Comparison of ENCODE assay signal across 25 cellular contexts in the genomic region with DNA sequence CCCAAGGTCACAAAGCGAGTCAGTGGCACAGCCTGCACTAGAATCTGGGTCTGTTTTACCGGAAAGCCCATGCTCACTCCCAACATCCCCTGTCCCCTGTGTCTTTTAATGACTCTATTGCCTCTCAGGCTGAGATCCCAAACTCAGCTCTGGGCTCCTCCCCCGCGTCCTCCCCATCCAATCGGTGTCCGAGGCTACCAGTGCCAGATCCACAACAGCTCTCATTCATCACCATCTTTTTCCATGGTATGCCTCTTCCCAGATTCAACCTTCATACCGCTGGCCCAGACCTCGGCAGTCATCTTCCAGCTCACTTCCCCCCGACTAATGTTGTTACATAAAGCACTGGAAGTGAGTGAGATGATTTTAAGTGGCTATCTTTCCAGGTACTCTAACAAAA. TPM values are rescaled to one million over a fixed set of nuclear protein-coding genes. Genes with fewer than 3 reads are reported as not detected.
"Had no signal": no experiment of that assay in that cellular context is flagged by ENCODE, and none has a peak within 500 bp of the region (broad histone marks: within the 10 kb centered on the region; RNA-seq: fewer than 3 reads in every experiment).

No MANE protein-coding gene starts in this region.

- H3K36me3 ChIP-seq: ovary, prostate gland, tibial nerve had no signal

- H3K4me1 ChIP-seq: body of pancreas, prostate gland, tibial nerve had no signal

- H3K9me3 Mint-ChIP-seq: activated CD4-positive, alpha-beta memory T cell treated with anti-CD3 and anti-CD28 coated beads, Interleukin-2, amount 10 ng/mL, durations not matched to agents 7 days and 5 days; activated CD4-positive, alpha-beta T cell treated with anti-CD3 and anti-CD28 coated beads, Interleukin-2, amount 10 ng/mL, durations not matched to agents 24 days and 14 days; activated T-helper 1 cell treated with anti-CD3 and anti-CD28 coated beads, Interleukin-12 subunit alpha, Interleukin-12 subunit beta, Interleukin-2, Interleukin-4 antibody, amounts not matched to agents 30 ng/mL and 10 ng/mL and 1 ng/mL, durations not matched to agents 14 hours and 24 hours and 36 hours; stimulated activated effector memory CD8-positive, alpha-beta T cell treated with anti-CD3 and anti-CD28 coated beads, Interleukin-12 subunit alpha, Interleukin-12 subunit beta, amount 100 ng/mL, for 72 hours had no signal

- ATAC-seq: activated CD4-positive, CD25-positive, alpha-beta regulatory T cell treated with anti-CD3 and anti-CD28 coated beads, Interleukin-2, amount 50 U/mL, for 24 hours; activated CD8-positive, alpha-beta memory T cell treated with anti-CD3 and anti-CD28 coated beads, Interleukin-2, amount 10 ng/mL, durations not matched to agents 7 days and 5 days; body of pancreas; natural killer cell; stimulated activated effector memory CD8-positive, alpha-beta T cell treated with anti-CD3 and anti-CD28 coated beads, Interleukin-12 subunit alpha, Interleukin-12 subunit beta, amount 100 ng/mL, for 72 hours; stimulated activated naive CD8-positive, alpha-beta T cell treated with anti-CD3 and anti-CD28 coated beads, Interleukin-15, amount 100 ng/mL, for 72 hours had no signal

- H3K27ac Mint-ChIP-seq: activated CD4-positive, alpha-beta memory T cell treated with anti-CD3 and anti-CD28 coated beads, Interleukin-2, amount 10 ng/mL, durations not matched to agents 7 days and 5 days; activated CD4-positive, alpha-beta T cell treated with anti-CD3 and anti-CD28 coated beads, Interleukin-2, amount 10 ng/mL, durations not matched to agents 24 days and 14 days; activated CD8-positive, alpha-beta memory T cell treated with anti-CD3 and anti-CD28 coated beads, Interleukin-2, amount 10 ng/mL, durations not matched to agents 7 days and 5 days; activated T-helper 1 cell treated with anti-CD3 and anti-CD28 coated beads, Interleukin-12 subunit alpha, Interleukin-12 subunit beta, Interleukin-2, Interleukin-4 antibody, amounts not matched to agents 30 ng/mL and 10 ng/mL and 1 ng/mL, durations not matched to agents 14 hours and 24 hours and 36 hours; natural killer cell; stimulated activated effector memory CD8-positive, alpha-beta T cell treated with anti-CD3 and anti-CD28 coated beads, Interleukin-12 subunit alpha, Interleukin-12 subunit beta, amount 100 ng/mL, for 72 hours; stimulated activated naive CD8-positive, alpha-beta T cell treated with anti-CD3 and anti-CD28 coated beads, Interleukin-15, amount 100 ng/mL, for 72 hours had no signal

- H3K9me3 ChIP-seq: body of pancreas, ovary, prostate gland, tibial nerve had no signal

- H3K4me3 Mint-ChIP-seq: activated CD4-positive, alpha-beta memory T cell treated with anti-CD3 and anti-CD28 coated beads, Interleukin-2, amount 10 ng/mL, durations not matched to agents 7 days and 5 days; activated CD4-positive, alpha-beta T cell treated with anti-CD3 and anti-CD28 coated beads, Interleukin-2, amount 10 ng/mL, durations not matched to agents 24 days and 14 days; activated CD8-positive, alpha-beta memory T cell treated with anti-CD3 and anti-CD28 coated beads, Interleukin-2, amount 10 ng/mL, durations not matched to agents 7 days and 5 days; activated T-helper 1 cell treated with anti-CD3 and anti-CD28 coated beads, Interleukin-12 subunit alpha, Interleukin-12 subunit beta, Interleukin-2, Interleukin-4 antibody, amounts not matched to agents 30 ng/mL and 10 ng/mL and 1 ng/mL, durations not matched to agents 14 hours and 24 hours and 36 hours; natural killer cell; stimulated activated effector memory CD8-positive, alpha-beta T cell treated with anti-CD3 and anti-CD28 coated beads, Interleukin-12 subunit alpha, Interleukin-12 subunit beta, amount 100 ng/mL, for 72 hours; stimulated activated naive CD8-positive, alpha-beta T cell treated with anti-CD3 and anti-CD28 coated beads, Interleukin-15, amount 100 ng/mL, for 72 hours had no signal

- H3K4me3 ChIP-seq: body of pancreas, ovary, prostate gland, tibial nerve had no signal

- H3K27ac ChIP-seq: body of pancreas, ovary, prostate gland, tibial nerve had no signal

- H3K4me1 Mint-ChIP-seq: activated CD4-positive, alpha-beta memory T cell treated with anti-CD3 and anti-CD28 coated beads, Interleukin-2, amount 10 ng/mL, durations not matched to agents 7 days and 5 days; activated CD4-positive, alpha-beta T cell treated with anti-CD3 and anti-CD28 coated beads, Interleukin-2, amount 10 ng/mL, durations not matched to agents 24 days and 14 days; activated CD8-positive, alpha-beta memory T cell treated with anti-CD3 and anti-CD28 coated beads, Interleukin-2, amount 10 ng/mL, durations not matched to agents 7 days and 5 days; natural killer cell; stimulated activated effector memory CD8-positive, alpha-beta T cell treated with anti-CD3 and anti-CD28 coated beads, Interleukin-12 subunit alpha, Interleukin-12 subunit beta, amount 100 ng/mL, for 72 hours; stimulated activated naive CD8-positive, alpha-beta T cell treated with anti-CD3 and anti-CD28 coated beads, Interleukin-15, amount 100 ng/mL, for 72 hours had no signal

- H3K27me3 ChIP-seq: body of pancreas, ovary, tibial nerve had no signal

- H3K27me3 Mint-ChIP-seq: activated CD4-positive, alpha-beta memory T cell treated with anti-CD3 and anti-CD28 coated beads, Interleukin-2, amount 10 ng/mL, durations not matched to agents 7 days and 5 days; activated CD8-positive, alpha-beta memory T cell treated with anti-CD3 and anti-CD28 coated beads, Interleukin-2, amount 10 ng/mL, durations not matched to agents 7 days and 5 days; stimulated activated naive CD8-positive, alpha-beta T cell treated with anti-CD3 and anti-CD28 coated beads, Interleukin-15, amount 100 ng/mL, for 72 hours had no signal

- H3K36me3 Mint-ChIP-seq: activated CD8-positive, alpha-beta memory T cell treated with anti-CD3 and anti-CD28 coated beads, Interleukin-2, amount 10 ng/mL, durations not matched to agents 7 days and 5 days; natural killer cell; stimulated activated effector memory CD8-positive, alpha-beta T cell treated with anti-CD3 and anti-CD28 coated beads, Interleukin-12 subunit alpha, Interleukin-12 subunit beta, amount 100 ng/mL, for 72 hours had no signal

- DNase-seq: activated CD4-positive, alpha-beta memory T cell treated with anti-CD3 and anti-CD28 coated beads, Interleukin-2, amount 10 ng/mL, durations not matched to agents 7 days and 5 days; activated CD4-positive, alpha-beta T cell treated with anti-CD3 and anti-CD28 coated beads, Interleukin-2, amount 10 ng/mL, durations not matched to agents 24 days and 14 days; activated CD8-positive, alpha-beta memory T cell treated with anti-CD3 and anti-CD28 coated beads, Interleukin-2, amount 10 ng/mL, durations not matched to agents 7 days and 5 days; activated gamma-delta T cell; activated naive CD4-positive, alpha-beta T cell treated with anti-CD3 and anti-CD28 coated beads, Interleukin-2, amount 50 U/mL, for 16 hours; activated T-cell treated with anti-CD3 and anti-CD28 coated beads for 4 hours; anterior cingulate cortex; body of pancreas; dermis blood vessel endothelial cell; effector memory CD4-positive, alpha-beta T cell; head of caudate nucleus; hypothalamus; left cardiac atrium; midbrain; natural killer cell; ovary; stimulated activated CD4-positive, alpha-beta T cell treated with anti-CD3 and anti-CD28 coated beads, Interleukin-12 subunit alpha, Interleukin-12 subunit beta, amount 100 ng/mL, for 4 hours; stimulated activated naive CD8-positive, alpha-beta T cell treated with anti-CD3 and anti-CD28 coated beads, Interleukin-15, amount 100 ng/mL, for 72 hours had no signal

RNA-seq across cellular contexts. Expression of a gene that starts 16.1 kb away (rescaled TPM):
- total RNA-seq: activated CD4-positive, alpha-beta memory T cell treated with anti-CD3 and anti-CD28 coated beads, Interleukin-2, amount 10 ng/mL, durations not matched to agents 7 days and 5 days; activated CD4-positive, alpha-beta T cell treated with anti-CD3 and anti-CD28 coated beads, Interleukin-2, amount 10 ng/mL, durations not matched to agents 24 days and 14 days; activated CD8-positive, alpha-beta memory T cell treated with anti-CD3 and anti-CD28 coated beads, Interleukin-2, amount 10 ng/mL, durations not matched to agents 7 days and 5 days; activated T-helper 1 cell treated with anti-CD3 and anti-CD28 coated beads, Interleukin-12 subunit alpha, Interleukin-12 subunit beta, Interleukin-2, Interleukin-4 antibody, amounts not matched to agents 30 ng/mL and 10 ng/mL and 1 ng/mL, durations not matched to agents 14 hours and 24 hours and 36 hours; dermis blood vessel endothelial cell; T-helper 1 cell treated with Interleukin-12 subunit alpha and Interleukin-12 subunit beta and Interleukin-4 antibody, amounts not matched to agents 30 ng/mL and 1 ng/mL, for 36 hours had no signal
- polyA plus RNA-seq: liver had no signal
